In the genomic region with DNA sequence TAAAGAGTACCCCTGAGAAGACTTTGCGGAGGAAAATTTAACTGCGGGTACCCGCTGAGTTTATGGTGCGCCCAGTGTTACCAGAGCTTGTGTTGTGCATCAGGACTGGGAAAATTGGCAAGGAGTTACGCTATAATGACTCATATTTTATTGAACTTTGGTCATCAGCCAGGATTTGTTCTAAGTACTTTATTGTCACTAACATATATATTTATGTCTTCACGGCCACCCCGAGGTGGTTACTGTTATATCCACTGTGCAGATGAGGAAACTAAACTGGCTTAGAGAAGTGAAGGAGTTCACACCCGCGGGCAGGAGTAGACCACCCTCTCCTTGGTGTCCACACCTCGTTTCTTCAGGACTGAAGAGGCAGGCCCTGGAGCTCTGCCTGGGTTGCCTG, we compare ENCODE assay signal across 1 cellular context.
TF ChIP-seq lines count a peak whose summit lies in the region.

No MANE protein-coding gene starts in this region.

TF ChIP-seq in GM23338, 12 proteins besides CTCF, POLR2A, EP300 and RAD21:
- TF ChIP-seq, protein P1, sequence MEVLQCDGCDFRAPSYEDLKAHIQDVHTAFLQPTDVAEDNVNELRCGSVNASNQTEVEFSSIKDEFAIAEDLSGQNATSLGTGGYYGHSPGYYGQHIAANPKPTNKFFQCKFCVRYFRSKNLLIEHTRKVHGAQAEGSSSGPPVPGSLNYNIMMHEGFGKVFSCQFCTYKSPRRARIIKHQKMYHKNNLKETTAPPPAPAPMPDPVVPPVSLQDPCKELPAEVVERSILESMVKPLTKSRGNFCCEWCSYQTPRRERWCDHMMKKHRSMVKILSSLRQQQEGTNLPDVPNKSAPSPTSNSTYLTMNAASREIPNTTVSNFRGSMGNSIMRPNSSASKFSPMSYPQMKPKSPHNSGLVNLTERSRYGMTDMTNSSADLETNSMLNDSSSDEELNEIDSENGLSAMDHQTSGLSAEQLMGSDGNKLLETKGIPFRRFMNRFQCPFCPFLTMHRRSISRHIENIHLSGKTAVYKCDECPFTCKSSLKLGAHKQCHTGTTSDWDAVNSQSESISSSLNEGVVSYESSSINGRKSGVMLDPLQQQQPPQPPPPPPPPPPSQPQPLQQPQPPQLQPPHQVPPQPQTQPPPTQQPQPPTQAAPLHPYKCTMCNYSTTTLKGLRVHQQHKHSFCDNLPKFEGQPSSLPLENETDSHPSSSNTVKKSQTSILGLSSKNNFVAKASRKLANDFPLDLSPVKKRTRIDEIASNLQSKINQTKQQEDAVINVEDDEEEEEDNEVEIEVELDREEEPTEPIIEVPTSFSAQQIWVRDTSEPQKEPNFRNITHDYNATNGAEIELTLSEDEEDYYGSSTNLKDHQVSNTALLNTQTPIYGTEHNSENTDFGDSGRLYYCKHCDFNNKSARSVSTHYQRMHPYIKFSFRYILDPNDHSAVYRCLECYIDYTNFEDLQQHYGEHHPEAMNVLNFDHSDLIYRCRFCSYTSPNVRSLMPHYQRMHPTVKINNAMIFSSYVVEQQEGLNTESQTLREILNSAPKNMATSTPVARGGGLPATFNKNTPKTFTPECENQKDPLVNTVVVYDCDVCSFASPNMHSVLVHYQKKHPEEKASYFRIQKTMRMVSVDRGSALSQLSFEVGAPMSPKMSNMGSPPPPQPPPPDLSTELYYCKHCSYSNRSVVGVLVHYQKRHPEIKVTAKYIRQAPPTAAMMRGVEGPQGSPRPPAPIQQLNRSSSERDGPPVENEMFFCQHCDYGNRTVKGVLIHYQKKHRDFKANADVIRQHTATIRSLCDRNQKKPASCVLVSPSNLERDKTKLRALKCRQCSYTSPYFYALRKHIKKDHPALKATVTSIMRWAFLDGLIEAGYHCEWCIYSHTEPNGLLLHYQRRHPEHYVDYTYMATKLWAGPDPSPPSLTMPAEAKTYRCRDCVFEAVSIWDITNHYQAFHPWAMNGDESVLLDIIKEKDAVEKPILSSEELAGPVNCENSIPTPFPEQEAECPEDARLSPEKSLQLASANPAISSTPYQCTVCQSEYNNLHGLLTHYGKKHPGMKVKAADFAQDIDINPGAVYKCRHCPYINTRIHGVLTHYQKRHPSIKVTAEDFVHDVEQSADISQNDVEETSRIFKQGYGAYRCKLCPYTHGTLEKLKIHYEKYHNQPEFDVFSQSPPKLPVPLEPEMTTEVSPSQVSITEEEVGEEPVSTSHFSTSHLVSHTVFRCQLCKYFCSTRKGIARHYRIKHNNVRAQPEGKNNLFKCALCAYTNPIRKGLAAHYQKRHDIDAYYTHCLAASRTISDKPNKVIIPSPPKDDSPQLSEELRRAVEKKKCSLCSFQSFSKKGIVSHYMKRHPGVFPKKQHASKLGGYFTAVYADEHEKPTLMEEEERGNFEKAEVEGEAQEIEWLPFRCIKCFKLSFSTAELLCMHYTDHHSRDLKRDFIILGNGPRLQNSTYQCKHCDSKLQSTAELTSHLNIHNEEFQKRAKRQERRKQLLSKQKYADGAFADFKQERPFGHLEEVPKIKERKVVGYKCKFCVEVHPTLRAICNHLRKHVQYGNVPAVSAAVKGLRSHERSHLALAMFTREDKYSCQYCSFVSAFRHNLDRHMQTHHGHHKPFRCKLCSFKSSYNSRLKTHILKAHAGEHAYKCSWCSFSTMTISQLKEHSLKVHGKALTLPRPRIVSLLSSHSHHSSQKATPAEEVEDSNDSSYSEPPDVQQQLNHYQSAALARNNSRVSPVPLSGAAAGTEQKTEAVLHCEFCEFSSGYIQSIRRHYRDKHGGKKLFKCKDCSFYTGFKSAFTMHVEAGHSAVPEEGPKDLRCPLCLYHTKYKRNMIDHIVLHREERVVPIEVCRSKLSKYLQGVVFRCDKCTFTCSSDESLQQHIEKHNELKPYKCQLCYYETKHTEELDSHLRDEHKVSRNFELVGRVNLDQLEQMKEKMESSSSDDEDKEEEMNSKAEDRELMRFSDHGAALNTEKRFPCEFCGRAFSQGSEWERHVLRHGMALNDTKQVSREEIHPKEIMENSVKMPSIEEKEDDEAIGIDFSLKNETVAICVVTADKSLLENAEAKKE (CRISPR knock-in tag; IDR thresholded peaks at IDR 0.05), result no peak
- TF ChIP-seq, protein P2, sequence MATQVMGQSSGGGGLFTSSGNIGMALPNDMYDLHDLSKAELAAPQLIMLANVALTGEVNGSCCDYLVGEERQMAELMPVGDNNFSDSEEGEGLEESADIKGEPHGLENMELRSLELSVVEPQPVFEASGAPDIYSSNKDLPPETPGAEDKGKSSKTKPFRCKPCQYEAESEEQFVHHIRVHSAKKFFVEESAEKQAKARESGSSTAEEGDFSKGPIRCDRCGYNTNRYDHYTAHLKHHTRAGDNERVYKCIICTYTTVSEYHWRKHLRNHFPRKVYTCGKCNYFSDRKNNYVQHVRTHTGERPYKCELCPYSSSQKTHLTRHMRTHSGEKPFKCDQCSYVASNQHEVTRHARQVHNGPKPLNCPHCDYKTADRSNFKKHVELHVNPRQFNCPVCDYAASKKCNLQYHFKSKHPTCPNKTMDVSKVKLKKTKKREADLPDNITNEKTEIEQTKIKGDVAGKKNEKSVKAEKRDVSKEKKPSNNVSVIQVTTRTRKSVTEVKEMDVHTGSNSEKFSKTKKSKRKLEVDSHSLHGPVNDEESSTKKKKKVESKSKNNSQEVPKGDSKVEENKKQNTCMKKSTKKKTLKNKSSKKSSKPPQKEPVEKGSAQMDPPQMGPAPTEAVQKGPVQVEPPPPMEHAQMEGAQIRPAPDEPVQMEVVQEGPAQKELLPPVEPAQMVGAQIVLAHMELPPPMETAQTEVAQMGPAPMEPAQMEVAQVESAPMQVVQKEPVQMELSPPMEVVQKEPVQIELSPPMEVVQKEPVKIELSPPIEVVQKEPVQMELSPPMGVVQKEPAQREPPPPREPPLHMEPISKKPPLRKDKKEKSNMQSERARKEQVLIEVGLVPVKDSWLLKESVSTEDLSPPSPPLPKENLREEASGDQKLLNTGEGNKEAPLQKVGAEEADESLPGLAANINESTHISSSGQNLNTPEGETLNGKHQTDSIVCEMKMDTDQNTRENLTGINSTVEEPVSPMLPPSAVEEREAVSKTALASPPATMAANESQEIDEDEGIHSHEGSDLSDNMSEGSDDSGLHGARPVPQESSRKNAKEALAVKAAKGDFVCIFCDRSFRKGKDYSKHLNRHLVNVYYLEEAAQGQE (IDR thresholded peaks at IDR 0.05; ENCODE audit: unreplicated experiment), result no peak
- TF ChIP-seq EZH2phosphoT487 (IDR thresholded peaks at IDR 0.05; ENCODE audit: unreplicated experiment) (no peak), CREB1 (CRISPR knock-in tag; IDR thresholded peaks at IDR 0.05; ENCODE audit: low read depth) (no peak), ZNF331 (CRISPR knock-in tag; IDR thresholded peaks at IDR 0.05; ENCODE audit: low read depth) (no peak), JUNB (IDR thresholded peaks at IDR 0.05; ENCODE audit: unreplicated experiment) (no peak), NANOG (IDR thresholded peaks at IDR 0.05; ENCODE audit: borderline replicate concordance) (no peak), EZH2 (IDR thresholded peaks at IDR 0.05; ENCODE audit: low read depth, unreplicated experiment) (no peak)
